22 cellular contexts compared by ENCODE assay signal in genomic region chr12:53485955-53486729, GRCh38. TPM values are rescaled to one million over a fixed set of nuclear protein-coding genes. Genes with fewer than 3 reads are reported as not detected.
DNase-seq lines count a peak whose midpoint lies in the region; ATAC-seq and TF ChIP-seq lines count a peak whose summit lies in the region.
"Had no signal": no experiment of that assay in that cellular context is flagged by ENCODE, and none has a peak within 500 bp of the region (broad histone marks: within the 10 kb centered on the region; RNA-seq: fewer than 3 reads in every experiment).

No MANE protein-coding gene starts in this region.

- no peaks in the 10 kb centered on the region for H3K9me3 ChIP-seq in CD4-positive, alpha-beta T cell (ENCODE audit: control insufficient read depth, low read length)
- H3K9me3 ChIP-seq in H9 (ENCODE audit: control insufficient read depth, low read depth, low read length) (no peaks in the 10 kb centered on the region), endodermal cell (ENCODE audit: control insufficient read depth, low read length) (no peaks in the 10 kb centered on the region), neural progenitor cell (ENCODE audit: low read depth) (no peaks in the 10 kb centered on the region), esophagus muscularis mucosa (no peaks in the 10 kb centered on the region)
- H3K9me3 ChIP-seq: SJCRH30, suprapubic skin had no signal

- H3K4me3 Mint-ChIP-seq in CD4-positive, alpha-beta T cell = no peak overlapping the region
- no peak overlapping the region for H3K4me3 Mint-ChIP-seq in H9
- H3K4me3 Mint-ChIP-seq in endodermal cell = no peak overlapping the region
- H3K4me3 Mint-ChIP-seq in neural progenitor cell = no peak overlapping the region

- POLR2A ChIA-PET in CD4-positive, alpha-beta T cell (lab: Charles Lee) = interaction anchor here (0.8 to 2.7 kb wide), 4 partner anchors 8 to 15 kb away, joined by 3 to 11 read pairs (median 3); partner anchors contain the start of gene TARBP2

- no peak overlapping the region for H3K56ac ChIP-seq in H9 (ENCODE audit: insufficient read length, low read depth, low read length)

- H2BK15ac ChIP-seq in H9 (ENCODE audit: low read depth, low read length) = no peak overlapping the region

- H3K23ac ChIP-seq in H9 (ENCODE audit: insufficient read length, low read depth, low read length) = no peak overlapping the region

- H3T11ph ChIP-seq in H9 (ENCODE audit: low read length) = no peak overlapping the region

- no peak overlapping the region for H4K91ac ChIP-seq in H9 (ENCODE audit: insufficient read length, low read depth, low read length)

- no peak overlapping the region for H3K4me3 ChIP-seq in endodermal cell (ENCODE audit: low read length)
- no peak overlapping the region for H3K4me3 ChIP-seq in neural progenitor cell
- no peak overlapping the region for H3K4me3 ChIP-seq in esophagus muscularis mucosa
- H3K4me3 ChIP-seq: coronary artery, PC-9, SJCRH30, skin epidermis, suprapubic skin had no signal

- H3K4me1 ChIP-seq in H9 (ENCODE audit: insufficient read depth, low read length) (no peaks in the 10 kb centered on the region), endodermal cell (ENCODE audit: control insufficient read depth, insufficient read depth, low read length) (peaks cover 18% of the 10 kb centered on the region), neural progenitor cell (peaks cover 8% of the 10 kb centered on the region), esophagus muscularis mucosa (peaks cover 0 to 17% (median 8%) of the 10 kb centered on the region in 4 donors)
- H3K4me1 ChIP-seq: parathyroid adenoma, SJCRH30 had no signal

- H3K36me3 ChIP-seq in endodermal cell (ENCODE audit: control insufficient read depth, insufficient read depth, low read length) (peaks cover 60% of the 10 kb centered on the region), neural progenitor cell (no peaks in the 10 kb centered on the region), esophagus muscularis mucosa (peaks cover 15 to 71% (median 67%) of the 10 kb centered on the region in 4 donors)

- no peaks in the 10 kb centered on the region for H3K27me3 ChIP-seq in CD4-positive, alpha-beta T cell (ENCODE audit: control insufficient read depth, insufficient read depth, low read length)
- H3K27me3 ChIP-seq in H9 (ENCODE audit: insufficient read depth, low read length) (no peaks in the 10 kb centered on the region), endodermal cell (ENCODE audit: control insufficient read depth, insufficient read depth, low read length, poor library complexity, severe bottlenecking) (no peaks in the 10 kb centered on the region), neural progenitor cell (no peaks in the 10 kb centered on the region), esophagus muscularis mucosa (no peaks in the 10 kb centered on the region)
- H3K27me3 ChIP-seq: SJCRH30, suprapubic skin had no signal

- H2AFZ ChIP-seq in H9 (ENCODE audit: low read length) (no peak overlapping the region), neural progenitor cell (replicated peaks) (no peak overlapping the region)
- H2AFZ ChIP-seq: parathyroid adenoma, PC-9 had no signal

- no peak overlapping the region for H2BK120ac ChIP-seq in H9 (ENCODE audit: low read depth, low read length, poor library complexity, severe bottlenecking)

- no peak for TF ChIP-seq CTCF in CD4-positive, alpha-beta T cell (IDR thresholded peaks at IDR 0.05)
- no peak for TF ChIP-seq CTCF in H9 (conservative IDR thresholded peaks at IDR 0.05)
- no peak for TF ChIP-seq CTCF in endodermal cell (conservative IDR thresholded peaks at IDR 0.05)
- TF ChIP-seq CTCF in neural progenitor cell (IDR thresholded peaks at IDR 0.05) = no peak
- no peak for TF ChIP-seq CTCF in esophagus muscularis mucosa (IDR thresholded peaks at IDR 0.05)

- peaks cover 55% of the 10 kb centered on the region for H3K36me3 Mint-ChIP-seq in CD4-positive, alpha-beta T cell (ENCODE audit: low read depth)
- H3K36me3 Mint-ChIP-seq in H9 (ENCODE audit: insufficient read depth in 1 of 3, low read depth in 3 of 3) (peaks cover 29 to 52% (median 49%) of the 10 kb centered on the region in 3 experiments), endodermal cell (ENCODE audit: low read depth) (peaks cover 40% of the 10 kb centered on the region), neural progenitor cell (peaks cover 43% of the 10 kb centered on the region)

- no peaks in the 10 kb centered on the region for H3K79me1 ChIP-seq in H9 (ENCODE audit: insufficient read depth, low read depth, low read length, poor library complexity, severe bottlenecking)

- H2BK20ac ChIP-seq in H9 (ENCODE audit: low read depth, low read length, poor library complexity, severe bottlenecking) = no peak overlapping the region

- TF ChIP-seq EP300 in esophagus muscularis mucosa (IDR thresholded peaks at IDR 0.05) = no peak

- ATAC-seq in CD4-positive, alpha-beta T cell (ENCODE audit: poor library complexity) = no peak

- H3K14ac ChIP-seq in H9 (ENCODE audit: insufficient read depth, low read length) = no peak overlapping the region

- no peak for DNase-seq in CD4-positive, alpha-beta T cell
- DNase-seq in H9 (no peak), endodermal cell (peak; percentile 69), neural progenitor cell (ENCODE audit: low spot score) (no peak), esophagus muscularis mucosa (ENCODE audit: extremely low spot score) (no peak), T-helper 2 cell (no peak), DMS153 treated with DMSO at 0.1 percent for 48 hours (lab: John Stamatoyannopoulos, UW; ENCODE audit: unreplicated experiment) (no peak)
- DNase-seq: activated CD8-positive, alpha-beta memory T cell treated with anti-CD3 and anti-CD28 coated beads, Interleukin-2, amount 50 U/mL, for 4 hours; activated naive CD4-positive, alpha-beta T cell treated with Interleukin-2 at 50 U/mL for 16 hours; DMS153; NCI-H1417 treated with DMSO at 0.1 percent for 48 hours; SJCRH30; stimulated activated CD4-positive, alpha-beta T cell treated with anti-CD3 and anti-CD28 coated beads, Interleukin-4, amount 100 ng/mL, for 24 hours had no signal

- H3K4me1 Mint-ChIP-seq in CD4-positive, alpha-beta T cell (ENCODE audit: low read depth) = peaks cover 12% of the 10 kb centered on the region
- peaks cover 16 to 17% of the 10 kb centered on the region in 2 experiments for H3K4me1 Mint-ChIP-seq in H9
- peaks cover 20% of the 10 kb centered on the region for H3K4me1 Mint-ChIP-seq in endodermal cell
- H3K4me1 Mint-ChIP-seq in neural progenitor cell = peaks cover 13% of the 10 kb centered on the region

- no peak overlapping the region for H3K9ac ChIP-seq in H9 (ENCODE audit: extremely low read depth, insufficient read length, low read length)
- no peak overlapping the region for H3K9ac ChIP-seq in endodermal cell (ENCODE audit: extremely low read depth, low read length, poor library complexity, severe bottlenecking)
- no peak overlapping the region for H3K9ac ChIP-seq in neural progenitor cell
- H3K9ac ChIP-seq: parathyroid adenoma had no signal

- H2BK5ac ChIP-seq in H9 (ENCODE audit: insufficient read length, low read length) = no peak overlapping the region

- H2AK5ac ChIP-seq in H9 (ENCODE audit: insufficient read length, low read length) = no peak overlapping the region

- no peak overlapping the region for H3K4me2 ChIP-seq in H9 (ENCODE audit: insufficient read depth, insufficient read length, low read length)
- no peak overlapping the region for H3K4me2 ChIP-seq in neural progenitor cell
- H3K4me2 ChIP-seq: PC-9 had no signal

- H3K4ac ChIP-seq in H9 (ENCODE audit: low read depth, low read length) = no peak overlapping the region

- no CpG with 5 or more reads among the region's 10 CpGs for WGBS in H9 (ENCODE audit: extremely low coverage, insufficient read length, low lambda C conversion rate)
- 95% methylated on average over 3 to 10 of the region's 10 CpGs for WGBS in endodermal cell (ENCODE audit: insufficient coverage in 1 of 2, insufficient read length in 1 of 2), 2 experiments
- 95% methylated on average over 9 of the region's 10 CpGs for WGBS in esophagus muscularis mucosa

- no peak overlapping the region for H4K5ac ChIP-seq in H9 (ENCODE audit: insufficient read length, low read depth, low read length)

- H3K27ac ChIP-seq in CD4-positive, alpha-beta T cell (ENCODE audit: low read depth, low read length) = no peak overlapping the region
- H3K27ac ChIP-seq in H9 (ENCODE audit: insufficient read length, low read depth, low read length) (no peak overlapping the region), endodermal cell (ENCODE audit: low read depth, low read length) (no peak overlapping the region), neural progenitor cell (peak overlapping the region; percentile 58), esophagus muscularis mucosa (replicated peaks in 1 of 4) (no peak overlapping the region)
- H3K27ac ChIP-seq: coronary artery, parathyroid adenoma, PC-9, SJCRH30, suprapubic skin had no signal

- H3K79me2 ChIP-seq in H9 (ENCODE audit: insufficient read depth, low read length) = no peaks in the 10 kb centered on the region
- peaks cover 30% of the 10 kb centered on the region for H3K79me2 ChIP-seq in neural progenitor cell (ENCODE audit: low read depth)
- H3K79me2 ChIP-seq: parathyroid adenoma had no signal

- H3K18ac ChIP-seq in H9 (ENCODE audit: insufficient read length, low read depth, low read length) = no peak overlapping the region

- intact Hi-C loops in CD4-positive, alpha-beta T cell (cut with DNase I, micrococcal nuclease) = no loop called here
- intact Hi-C loops in esophagus muscularis mucosa (cut with DNase I) = no loop called here

- H3K9me3 Mint-ChIP-seq in CD4-positive, alpha-beta T cell = no peaks in the 10 kb centered on the region
- H3K9me3 Mint-ChIP-seq in H9 (no peaks in the 10 kb centered on the region), endodermal cell (no peaks in the 10 kb centered on the region), neural progenitor cell (no peaks in the 10 kb centered on the region)

- peak overlapping the region; percentile 30 for H3K27ac Mint-ChIP-seq in CD4-positive, alpha-beta T cell
- H3K27ac Mint-ChIP-seq in H9 = peak overlapping the region in 2 of 3 experiments; percentile 64 to 80; a peak in 4 of 7 replicates
- no peak overlapping the region for H3K27ac Mint-ChIP-seq in endodermal cell
- H3K27ac Mint-ChIP-seq in neural progenitor cell = peak overlapping the region; percentile 33

- H3K23me2 ChIP-seq in H9 (ENCODE audit: insufficient read length, low read depth, low read length, poor library complexity, severe bottlenecking) = no peaks in the 10 kb centered on the region

- H3K27me3 Mint-ChIP-seq in CD4-positive, alpha-beta T cell = no peaks in the 10 kb centered on the region
- H3K27me3 Mint-ChIP-seq in H9 (ENCODE audit: low read depth) (peaks cover 1% of the 10 kb centered on the region; the same call in 1 of the 2 replicates), endodermal cell (ENCODE audit: insufficient read depth) (peaks cover 2% of the 10 kb centered on the region), neural progenitor cell (ENCODE audit: insufficient read depth, low read depth) (no peaks in the 10 kb centered on the region)
- H3K27me3 Mint-ChIP-seq: brain had no signal

- H2BK12ac ChIP-seq in H9 (ENCODE audit: insufficient read length, low read depth, low read length) = no peak overlapping the region

- CTCF ChIA-PET in CD4-positive, alpha-beta T cell (lab: Charles Lee) = interaction anchor here (1.2 kb wide), 1 partner anchor 11 kb away, joined by 3 read pairs; no protein-coding TSS in a partner anchor

- peaks cover 43% of the 10 kb centered on the region for H3F3A ChIP-seq in neural progenitor cell (ENCODE audit: low read depth)

- TF ChIP-seq POLR2A in esophagus muscularis mucosa (IDR thresholded peaks at IDR 0.05; ENCODE audit: low read depth) = no peak

- H4K20me1 ChIP-seq in H9 (ENCODE audit: control insufficient read depth, insufficient read depth, insufficient read length) (peaks cover 2% of the 10 kb centered on the region), neural progenitor cell (ENCODE audit: low read depth) (peaks cover 67% of the 10 kb centered on the region)

- H4K8ac ChIP-seq in H9 (replicated peaks; ENCODE audit: insufficient read length, low read depth, low read length) = no peak overlapping the region

RNA-seq across cellular contexts. Expression of gene MAP3K12, which starts 13.1 kb away (rescaled TPM):
- total RNA-seq in CD4-positive, alpha-beta T cell = 10 to 100 TPM; 12.6 to 15.2 TPM
- 22.3 and 26.6 TPM in 2 replicates for total RNA-seq in H9 (2021)
- 1 to 10 TPM; 5.5 to 8.1 TPM for total RNA-seq in endodermal cell
- polyA plus RNA-seq in endodermal cell (2013, experiment 1 of 2) = 27.5 TPM
- polyA plus RNA-seq in endodermal cell (2013, experiment 2 of 2) = 21.6 TPM
- total RNA-seq in neural progenitor cell (ENCODE audit: low replicate concordance) = 17.2 and 24.5 TPM in 2 replicates
- total RNA-seq in esophagus muscularis mucosa = 10 to 100 TPM; 12.6 to 20.1 (median 18.9) TPM

RNA-seq across cellular contexts. Expression of gene TARBP2, which starts 14.9 kb away (rescaled TPM):
- 10 to 100 TPM; 21.7 to 22.4 TPM for total RNA-seq in CD4-positive, alpha-beta T cell
- total RNA-seq in H9 (2021) (79.2 and 80.1 TPM in 2 replicates), endodermal cell (10 to 100 TPM; 48.4 to 60.3 TPM), neural progenitor cell (ENCODE audit: low replicate concordance) (32.4 and 72.4 TPM in 2 replicates), esophagus muscularis mucosa (10 to 100 TPM; 12.7 to 16.6 (median 12.9) TPM)
- 60.9 TPM for polyA plus RNA-seq in endodermal cell (2013, experiment 1 of 2)
- polyA plus RNA-seq in endodermal cell (2013, experiment 2 of 2) = 51.7 TPM

RNA-seq across cellular contexts. Expression of gene NPFF, which starts 21.1 kb away (rescaled TPM):
- total RNA-seq in CD4-positive, alpha-beta T cell = not detected
- total RNA-seq in H9 (2021) (not detected in 2 replicates), endodermal cell (not detected), neural progenitor cell (ENCODE audit: low replicate concordance) (not detected in 2 replicates), esophagus muscularis mucosa (not detected)
- polyA plus RNA-seq in endodermal cell (2013, experiment 1 of 2) = 0.85 TPM
- not detected for polyA plus RNA-seq in endodermal cell (2013, experiment 2 of 2)
- total RNA-seq: frontal cortex, HT1080, PC-9, suprapubic skin had no signal
- polyA plus RNA-seq: BJ had no signal

RNA-seq across cellular contexts. Expression of gene PCBP2, which starts 34.2 kb away (rescaled TPM):
- total RNA-seq in CD4-positive, alpha-beta T cell = 1,000 to 10,000 TPM; 1,331 to 1,359 TPM
- total RNA-seq in H9 (2021) = 1,184 and 1,207 TPM in 2 replicates
- 1,000 to 10,000 TPM; 1,281 to 1,338 TPM for total RNA-seq in endodermal cell
- polyA plus RNA-seq in endodermal cell (2013, experiment 1 of 2) = 1,028 TPM
- 890 TPM for polyA plus RNA-seq in endodermal cell (2013, experiment 2 of 2)
- total RNA-seq in neural progenitor cell (ENCODE audit: low replicate concordance) = 403 and 435 TPM in 2 replicates
- 100 to 1,000 TPM; 275 to 374 (median 365) TPM for total RNA-seq in esophagus muscularis mucosa

RNA-seq across cellular contexts. Expression of gene PRR13, which starts 44.6 kb away (rescaled TPM):
- total RNA-seq in CD4-positive, alpha-beta T cell = 100 to 1,000 TPM; 133 to 142 TPM
- total RNA-seq in H9 (2021) (144 and 147 TPM in 2 replicates), endodermal cell (100 to 1,000 TPM; 184 to 209 TPM), neural progenitor cell (ENCODE audit: low replicate concordance) (52.2 and 67.2 TPM in 2 replicates), esophagus muscularis mucosa (10 to 100 TPM; 47.8 to 77.6 (median 65.3) TPM)
- 101 TPM for polyA plus RNA-seq in endodermal cell (2013, experiment 1 of 2)
- polyA plus RNA-seq in endodermal cell (2013, experiment 2 of 2) = 95.7 TPM
